Comparison of ENCODE assay signal across 1 cellular context in genomic region chr5:103428923-103429322, GRCh38.
TF ChIP-seq lines count a peak whose summit lies in the region.

No MANE protein-coding gene starts in this region.

TF ChIP-seq in IMR-90, 13 proteins besides CTCF, POLR2A, EP300 and RAD21:
- TF ChIP-seq RFX5 (IDR thresholded peaks at IDR 0.05; ENCODE audit: low read depth, low read length) (no peak), MAFK (IDR thresholded peaks at IDR 0.05; ENCODE audit: low read depth, low read length) (no peak), CHD1 (IDR thresholded peaks at IDR 0.05; ENCODE audit: low read depth, low read length) (no peak), RCOR1 (IDR thresholded peaks at IDR 0.05; ENCODE audit: insufficient replicate concordance, low read length) (no peak), BHLHE40 (IDR thresholded peaks at IDR 0.05; ENCODE audit: low read depth, low read length) (no peak), MAZ (IDR thresholded peaks at IDR 0.05; ENCODE audit: borderline replicate concordance, low read depth, low read length) (no peak), SMC3 (IDR thresholded peaks at IDR 0.05; ENCODE audit: low read depth, low read length) (no peak), FOS (IDR thresholded peaks at IDR 0.05; ENCODE audit: low read depth, low read length) (no peak), CEBPB (IDR thresholded peaks at IDR 0.05; ENCODE audit: low read depth, low read length) (no peak), NFE2L2 (IDR thresholded peaks at IDR 0.05; ENCODE audit: low read depth, low read length) (no peak), MXI1 (IDR thresholded peaks at IDR 0.05; ENCODE audit: borderline replicate concordance, low read depth, low read length) (no peak)
- TF ChIP-seq, protein P1, sequence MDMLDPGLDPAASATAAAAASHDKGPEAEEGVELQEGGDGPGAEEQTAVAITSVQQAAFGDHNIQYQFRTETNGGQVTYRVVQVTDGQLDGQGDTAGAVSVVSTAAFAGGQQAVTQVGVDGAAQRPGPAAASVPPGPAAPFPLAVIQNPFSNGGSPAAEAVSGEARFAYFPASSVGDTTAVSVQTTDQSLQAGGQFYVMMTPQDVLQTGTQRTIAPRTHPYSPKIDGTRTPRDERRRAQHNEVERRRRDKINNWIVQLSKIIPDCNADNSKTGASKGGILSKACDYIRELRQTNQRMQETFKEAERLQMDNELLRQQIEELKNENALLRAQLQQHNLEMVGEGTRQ (IDR thresholded peaks at IDR 0.05; ENCODE audit: low read depth, low read length), result no peak
